Comparison of ENCODE assay signal across 1 cellular context in genomic region chr13:47564041-47564440, GRCh38.
TF ChIP-seq lines count a peak whose summit lies in the region.

No MANE protein-coding gene starts in this region.

TF ChIP-seq in GM23338, 12 proteins besides CTCF, POLR2A, EP300 and RAD21 (continued from another document):
- TF ChIP-seq ETS1 (IDR thresholded peaks at IDR 0.05): no peak
- no peak for TF ChIP-seq ZNF462 (CRISPR knock-in tag; IDR thresholded peaks at IDR 0.05)
- no peak for TF ChIP-seq POLR2AphosphoS5 (IDR thresholded peaks at IDR 0.05; ENCODE audit: low read depth)
